Comparison of ENCODE assay signal across 1 cellular context in the genomic region with DNA sequence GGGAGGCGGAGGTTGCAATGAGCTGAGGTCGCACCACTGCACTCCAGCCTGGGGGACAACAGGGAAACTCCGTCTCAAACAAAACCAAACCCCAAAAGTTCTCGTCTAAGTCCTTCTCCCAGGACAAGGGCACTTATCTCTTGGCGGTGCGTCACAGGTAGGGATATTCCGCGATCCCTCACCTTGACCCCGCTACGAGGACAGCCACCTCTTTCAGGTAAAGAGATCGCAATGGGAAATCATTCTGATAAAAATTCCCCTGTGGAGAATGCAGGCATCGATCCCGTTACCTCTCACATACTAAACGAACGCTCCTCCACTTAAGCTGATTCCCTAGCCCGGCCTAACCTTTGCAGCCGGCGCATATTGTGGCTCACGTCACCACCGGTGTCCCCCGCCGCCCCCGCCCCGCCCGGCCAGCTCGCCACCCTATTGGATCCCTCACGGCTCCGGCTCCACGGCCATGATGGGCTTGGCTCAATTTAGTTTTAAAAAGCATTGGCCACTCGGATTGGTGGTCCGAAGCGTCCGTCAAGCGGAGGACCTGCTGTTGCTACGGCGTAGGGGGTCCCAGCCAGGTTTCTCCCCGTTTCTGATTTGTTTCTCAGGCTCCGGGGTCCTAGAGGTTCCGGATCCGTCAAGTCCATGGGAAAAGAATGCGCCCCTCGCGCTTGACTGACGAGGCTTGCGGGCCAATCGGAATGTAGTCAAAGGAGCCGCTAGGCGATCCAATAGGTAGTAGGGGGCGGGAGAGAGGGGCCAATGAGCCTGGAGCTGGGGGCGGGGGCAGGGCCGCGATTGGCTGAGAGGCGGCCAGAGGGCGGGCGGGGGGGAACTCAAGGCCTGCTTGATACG.
A peak's percentile ranks its signal among the peaks of the same experiment; 100 is the strongest.
TF ChIP-seq lines count a peak whose summit lies in the region.

No MANE protein-coding gene starts in this region.

TF ChIP-seq in HEK293, 187 proteins besides CTCF, POLR2A, EP300 and RAD21 (continued from another document and continues in another):
- TF ChIP-seq, protein P1, sequence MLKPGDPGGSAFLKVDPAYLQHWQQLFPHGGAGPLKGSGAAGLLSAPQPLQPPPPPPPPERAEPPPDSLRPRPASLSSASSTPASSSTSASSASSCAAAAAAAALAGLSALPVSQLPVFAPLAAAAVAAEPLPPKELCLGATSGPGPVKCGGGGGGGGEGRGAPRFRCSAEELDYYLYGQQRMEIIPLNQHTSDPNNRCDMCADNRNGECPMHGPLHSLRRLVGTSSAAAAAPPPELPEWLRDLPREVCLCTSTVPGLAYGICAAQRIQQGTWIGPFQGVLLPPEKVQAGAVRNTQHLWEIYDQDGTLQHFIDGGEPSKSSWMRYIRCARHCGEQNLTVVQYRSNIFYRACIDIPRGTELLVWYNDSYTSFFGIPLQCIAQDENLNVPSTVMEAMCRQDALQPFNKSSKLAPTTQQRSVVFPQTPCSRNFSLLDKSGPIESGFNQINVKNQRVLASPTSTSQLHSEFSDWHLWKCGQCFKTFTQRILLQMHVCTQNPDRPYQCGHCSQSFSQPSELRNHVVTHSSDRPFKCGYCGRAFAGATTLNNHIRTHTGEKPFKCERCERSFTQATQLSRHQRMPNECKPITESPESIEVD (tag by site-specific recombination; IDR thresholded peaks at IDR 0.05) = no peak
- peak; percentile 94 for TF ChIP-seq KLF8 (tag by site-specific recombination; IDR thresholded peaks at IDR 0.05)
- no peak for TF ChIP-seq ZNF707 (tag by site-specific recombination; IDR thresholded peaks at IDR 0.05)
- TF ChIP-seq KLF10 (tag by site-specific recombination; IDR thresholded peaks at IDR 0.05) = peak; percentile 79
- TF ChIP-seq ZNF146 (tag by site-specific recombination; IDR thresholded peaks at IDR 0.05) = no peak
- TF ChIP-seq, protein P2, sequence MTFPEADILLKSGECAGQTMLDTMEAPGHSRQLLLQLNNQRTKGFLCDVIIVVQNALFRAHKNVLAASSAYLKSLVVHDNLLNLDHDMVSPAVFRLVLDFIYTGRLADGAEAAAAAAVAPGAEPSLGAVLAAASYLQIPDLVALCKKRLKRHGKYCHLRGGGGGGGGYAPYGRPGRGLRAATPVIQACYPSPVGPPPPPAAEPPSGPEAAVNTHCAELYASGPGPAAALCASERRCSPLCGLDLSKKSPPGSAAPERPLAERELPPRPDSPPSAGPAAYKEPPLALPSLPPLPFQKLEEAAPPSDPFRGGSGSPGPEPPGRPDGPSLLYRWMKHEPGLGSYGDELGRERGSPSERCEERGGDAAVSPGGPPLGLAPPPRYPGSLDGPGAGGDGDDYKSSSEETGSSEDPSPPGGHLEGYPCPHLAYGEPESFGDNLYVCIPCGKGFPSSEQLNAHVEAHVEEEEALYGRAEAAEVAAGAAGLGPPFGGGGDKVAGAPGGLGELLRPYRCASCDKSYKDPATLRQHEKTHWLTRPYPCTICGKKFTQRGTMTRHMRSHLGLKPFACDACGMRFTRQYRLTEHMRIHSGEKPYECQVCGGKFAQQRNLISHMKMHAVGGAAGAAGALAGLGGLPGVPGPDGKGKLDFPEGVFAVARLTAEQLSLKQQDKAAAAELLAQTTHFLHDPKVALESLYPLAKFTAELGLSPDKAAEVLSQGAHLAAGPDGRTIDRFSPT (tag by site-specific recombination; IDR thresholded peaks at IDR 0.05) = no peak
- TF ChIP-seq ZNF791 (tag by site-specific recombination; IDR thresholded peaks at IDR 0.05) = no peak
- 0 out of 2 replicates have a peak, but pooled peaks have one; percentile 29 for TF ChIP-seq ZNF214 (tag by site-specific recombination; IDR thresholded peaks at IDR 0.05; ENCODE audit: borderline replicate concordance)
- TF ChIP-seq, protein P3, sequence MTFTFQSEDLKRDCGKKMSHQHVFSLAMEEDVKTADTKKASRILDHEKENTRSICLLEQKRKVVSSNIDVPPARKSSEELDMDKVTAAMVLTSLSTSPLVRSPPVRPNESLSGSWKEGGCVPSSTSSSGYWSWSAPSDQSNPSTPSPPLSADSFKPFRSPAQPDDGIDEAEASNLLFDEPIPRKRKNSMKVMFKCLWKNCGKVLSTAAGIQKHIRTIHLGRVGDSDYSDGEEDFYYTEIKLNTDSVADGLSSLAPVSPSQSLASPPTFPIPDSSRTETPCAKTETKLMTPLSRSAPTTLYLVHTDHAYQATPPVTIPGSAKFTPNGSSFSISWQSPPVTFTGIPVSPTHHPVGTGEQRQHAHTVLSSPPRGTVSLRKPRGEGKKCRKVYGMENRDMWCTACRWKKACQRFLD (tag by site-specific recombination; IDR thresholded peaks at IDR 0.05) = no peak
- TF ChIP-seq ZFP69B (tag by site-specific recombination; IDR thresholded peaks at IDR 0.05) = 0 out of 2 replicates have a peak, but pooled peaks have one; percentile 33
- 0 out of 2 replicates have a peak, but pooled peaks have one; percentile 14 for TF ChIP-seq OSR2 (tag by site-specific recombination; IDR thresholded peaks at IDR 0.05)
- TF ChIP-seq ZNF202 (tag by site-specific recombination; IDR thresholded peaks at IDR 0.05; ENCODE audit: borderline replicate concordance) = no peak
- TF ChIP-seq ZBTB20 (tag by site-specific recombination; IDR thresholded peaks at IDR 0.05) = no peak; the same call in 1 of the 2 replicates
- TF ChIP-seq, protein P4, sequence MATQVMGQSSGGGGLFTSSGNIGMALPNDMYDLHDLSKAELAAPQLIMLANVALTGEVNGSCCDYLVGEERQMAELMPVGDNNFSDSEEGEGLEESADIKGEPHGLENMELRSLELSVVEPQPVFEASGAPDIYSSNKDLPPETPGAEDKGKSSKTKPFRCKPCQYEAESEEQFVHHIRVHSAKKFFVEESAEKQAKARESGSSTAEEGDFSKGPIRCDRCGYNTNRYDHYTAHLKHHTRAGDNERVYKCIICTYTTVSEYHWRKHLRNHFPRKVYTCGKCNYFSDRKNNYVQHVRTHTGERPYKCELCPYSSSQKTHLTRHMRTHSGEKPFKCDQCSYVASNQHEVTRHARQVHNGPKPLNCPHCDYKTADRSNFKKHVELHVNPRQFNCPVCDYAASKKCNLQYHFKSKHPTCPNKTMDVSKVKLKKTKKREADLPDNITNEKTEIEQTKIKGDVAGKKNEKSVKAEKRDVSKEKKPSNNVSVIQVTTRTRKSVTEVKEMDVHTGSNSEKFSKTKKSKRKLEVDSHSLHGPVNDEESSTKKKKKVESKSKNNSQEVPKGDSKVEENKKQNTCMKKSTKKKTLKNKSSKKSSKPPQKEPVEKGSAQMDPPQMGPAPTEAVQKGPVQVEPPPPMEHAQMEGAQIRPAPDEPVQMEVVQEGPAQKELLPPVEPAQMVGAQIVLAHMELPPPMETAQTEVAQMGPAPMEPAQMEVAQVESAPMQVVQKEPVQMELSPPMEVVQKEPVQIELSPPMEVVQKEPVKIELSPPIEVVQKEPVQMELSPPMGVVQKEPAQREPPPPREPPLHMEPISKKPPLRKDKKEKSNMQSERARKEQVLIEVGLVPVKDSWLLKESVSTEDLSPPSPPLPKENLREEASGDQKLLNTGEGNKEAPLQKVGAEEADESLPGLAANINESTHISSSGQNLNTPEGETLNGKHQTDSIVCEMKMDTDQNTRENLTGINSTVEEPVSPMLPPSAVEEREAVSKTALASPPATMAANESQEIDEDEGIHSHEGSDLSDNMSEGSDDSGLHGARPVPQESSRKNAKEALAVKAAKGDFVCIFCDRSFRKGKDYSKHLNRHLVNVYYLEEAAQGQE (tag by site-specific recombination; IDR thresholded peaks at IDR 0.05) = peak; percentile 33; the same call in 1 of the 2 replicates
- TF ChIP-seq IKZF3 (tag by site-specific recombination; IDR thresholded peaks at IDR 0.05) = peak; percentile 91
- TF ChIP-seq OVOL3 (tag by site-specific recombination; IDR thresholded peaks at IDR 0.05) = peak; percentile 82; the same call in 1 of the 2 replicates
- TF ChIP-seq, protein P5, sequence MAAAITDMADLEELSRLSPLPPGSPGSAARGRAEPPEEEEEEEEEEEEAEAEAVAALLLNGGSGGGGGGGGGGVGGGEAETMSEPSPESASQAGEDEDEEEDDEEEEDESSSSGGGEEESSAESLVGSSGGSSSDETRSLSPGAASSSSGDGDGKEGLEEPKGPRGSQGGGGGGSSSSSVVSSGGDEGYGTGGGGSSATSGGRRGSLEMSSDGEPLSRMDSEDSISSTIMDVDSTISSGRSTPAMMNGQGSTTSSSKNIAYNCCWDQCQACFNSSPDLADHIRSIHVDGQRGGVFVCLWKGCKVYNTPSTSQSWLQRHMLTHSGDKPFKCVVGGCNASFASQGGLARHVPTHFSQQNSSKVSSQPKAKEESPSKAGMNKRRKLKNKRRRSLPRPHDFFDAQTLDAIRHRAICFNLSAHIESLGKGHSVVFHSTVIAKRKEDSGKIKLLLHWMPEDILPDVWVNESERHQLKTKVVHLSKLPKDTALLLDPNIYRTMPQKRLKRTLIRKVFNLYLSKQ (tag by site-specific recombination; IDR thresholded peaks at IDR 0.05; ENCODE audit: borderline replicate concordance) = no peak
- no peak for TF ChIP-seq ZNF155 (tag by site-specific recombination; IDR thresholded peaks at IDR 0.05)
- TF ChIP-seq, protein P6, sequence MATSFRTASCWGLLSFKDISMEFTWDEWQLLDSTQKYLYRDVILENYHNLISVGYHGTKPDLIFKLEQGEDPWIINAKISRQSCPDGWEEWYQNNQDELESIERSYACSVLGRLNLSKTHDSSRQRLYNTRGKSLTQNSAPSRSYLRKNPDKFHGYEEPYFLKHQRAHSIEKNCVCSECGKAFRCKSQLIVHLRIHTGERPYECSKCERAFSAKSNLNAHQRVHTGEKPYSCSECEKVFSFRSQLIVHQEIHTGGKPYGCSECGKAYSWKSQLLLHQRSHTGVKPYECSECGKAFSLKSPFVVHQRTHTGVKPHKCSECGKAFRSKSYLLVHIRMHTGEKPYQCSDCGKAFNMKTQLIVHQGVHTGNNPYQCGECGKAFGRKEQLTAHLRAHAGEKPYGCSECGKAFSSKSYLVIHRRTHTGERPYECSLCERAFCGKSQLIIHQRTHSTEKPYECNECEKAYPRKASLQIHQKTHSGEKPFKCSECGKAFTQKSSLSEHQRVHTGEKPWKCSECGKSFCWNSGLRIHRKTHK (tag by site-specific recombination; IDR thresholded peaks at IDR 0.05) = no peak
- TF ChIP-seq ZNF560 (tag by site-specific recombination; IDR thresholded peaks at IDR 0.05; ENCODE audit: borderline replicate concordance) = no peak
- peak; percentile 70 for TF ChIP-seq KLF1 (tag by site-specific recombination; IDR thresholded peaks at IDR 0.05)
- TF ChIP-seq ZBTB7A (tag by site-specific recombination; IDR thresholded peaks at IDR 0.05; ENCODE audit: low read depth) = no peak
- 0 out of 2 replicates have a peak, but pooled peaks have one; percentile 48 for TF ChIP-seq ZSCAN23 (tag by site-specific recombination; IDR thresholded peaks at IDR 0.05)
- peak; percentile 86 for TF ChIP-seq SP7 (tag by site-specific recombination; IDR thresholded peaks at IDR 0.05)
- peak; percentile 77 for TF ChIP-seq ZNF501 (tag by site-specific recombination; IDR thresholded peaks at IDR 0.05)
- TF ChIP-seq, protein P7, sequence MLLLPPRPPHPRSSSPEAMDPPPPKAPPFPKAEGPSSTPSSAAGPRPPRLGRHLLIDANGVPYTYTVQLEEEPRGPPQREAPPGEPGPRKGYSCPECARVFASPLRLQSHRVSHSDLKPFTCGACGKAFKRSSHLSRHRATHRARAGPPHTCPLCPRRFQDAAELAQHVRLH (tag by site-specific recombination; IDR thresholded peaks at IDR 0.05) = peak; percentile 79
- peak; percentile 78; the same call in 1 of the 2 replicates for TF ChIP-seq ZNF24 (tag by site-specific recombination; IDR thresholded peaks at IDR 0.05)
- TF ChIP-seq ZNF521 (tag by site-specific recombination; IDR thresholded peaks at IDR 0.05) = no peak
- no peak for TF ChIP-seq ZNF266 (tag by site-specific recombination; IDR thresholded peaks at IDR 0.05; ENCODE audit: low read depth)
- TF ChIP-seq, protein P8, sequence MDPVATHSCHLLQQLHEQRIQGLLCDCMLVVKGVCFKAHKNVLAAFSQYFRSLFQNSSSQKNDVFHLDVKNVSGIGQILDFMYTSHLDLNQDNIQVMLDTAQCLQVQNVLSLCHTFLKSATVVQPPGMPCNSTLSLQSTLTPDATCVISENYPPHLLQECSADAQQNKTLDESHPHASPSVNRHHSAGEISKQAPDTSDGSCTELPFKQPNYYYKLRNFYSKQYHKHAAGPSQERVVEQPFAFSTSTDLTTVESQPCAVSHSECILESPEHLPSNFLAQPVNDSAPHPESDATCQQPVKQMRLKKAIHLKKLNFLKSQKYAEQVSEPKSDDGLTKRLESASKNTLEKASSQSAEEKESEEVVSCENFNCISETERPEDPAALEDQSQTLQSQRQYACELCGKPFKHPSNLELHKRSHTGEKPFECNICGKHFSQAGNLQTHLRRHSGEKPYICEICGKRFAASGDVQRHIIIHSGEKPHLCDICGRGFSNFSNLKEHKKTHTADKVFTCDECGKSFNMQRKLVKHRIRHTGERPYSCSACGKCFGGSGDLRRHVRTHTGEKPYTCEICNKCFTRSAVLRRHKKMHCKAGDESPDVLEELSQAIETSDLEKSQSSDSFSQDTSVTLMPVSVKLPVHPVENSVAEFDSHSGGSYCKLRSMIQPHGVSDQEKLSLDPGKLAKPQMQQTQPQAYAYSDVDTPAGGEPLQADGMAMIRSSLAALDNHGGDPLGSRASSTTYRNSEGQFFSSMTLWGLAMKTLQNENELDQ (tag by site-specific recombination; IDR thresholded peaks at IDR 0.05; ENCODE audit: low read depth) = no peak
- TF ChIP-seq ZNF830 (tag by site-specific recombination; IDR thresholded peaks at IDR 0.05; ENCODE audit: low read depth) = no peak
- TF ChIP-seq ZNF623 (tag by site-specific recombination; IDR thresholded peaks at IDR 0.05) = peak; percentile 19; the same call in 1 of the 2 replicates
- no peak for TF ChIP-seq ZNF426 (tag by site-specific recombination; IDR thresholded peaks at IDR 0.05)
- peak; percentile 85 for TF ChIP-seq MZF1 (tag by site-specific recombination; IDR thresholded peaks at IDR 0.05; ENCODE audit: borderline replicate concordance)
- no peak for TF ChIP-seq ZNF140 (tag by site-specific recombination; IDR thresholded peaks at IDR 0.05)
- no peak for TF ChIP-seq HOXD13 (CRISPR knock-in tag; IDR thresholded peaks at IDR 0.05; ENCODE audit: borderline replicate concordance)
- peak; percentile 55; the same call in 1 of the 2 replicates for TF ChIP-seq ZNF664 (tag by site-specific recombination; IDR thresholded peaks at IDR 0.05)
- no peak for TF ChIP-seq ZNF610 (tag by site-specific recombination; IDR thresholded peaks at IDR 0.05; ENCODE audit: borderline replicate concordance)
- TF ChIP-seq ZNF571 (tag by site-specific recombination; IDR thresholded peaks at IDR 0.05) = no peak
- no peak for TF ChIP-seq ZNF114 (tag by site-specific recombination; IDR thresholded peaks at IDR 0.05)
- no peak for TF ChIP-seq ZNF701 (tag by site-specific recombination; IDR thresholded peaks at IDR 0.05)
- TF ChIP-seq RBAK (tag by site-specific recombination; IDR thresholded peaks at IDR 0.05) = no peak
- TF ChIP-seq ZNF670 (tag by site-specific recombination; IDR thresholded peaks at IDR 0.05; ENCODE audit: low read depth) = no peak
